ENCODE assay signal across 8 cellular contexts in the genomic region with DNA sequence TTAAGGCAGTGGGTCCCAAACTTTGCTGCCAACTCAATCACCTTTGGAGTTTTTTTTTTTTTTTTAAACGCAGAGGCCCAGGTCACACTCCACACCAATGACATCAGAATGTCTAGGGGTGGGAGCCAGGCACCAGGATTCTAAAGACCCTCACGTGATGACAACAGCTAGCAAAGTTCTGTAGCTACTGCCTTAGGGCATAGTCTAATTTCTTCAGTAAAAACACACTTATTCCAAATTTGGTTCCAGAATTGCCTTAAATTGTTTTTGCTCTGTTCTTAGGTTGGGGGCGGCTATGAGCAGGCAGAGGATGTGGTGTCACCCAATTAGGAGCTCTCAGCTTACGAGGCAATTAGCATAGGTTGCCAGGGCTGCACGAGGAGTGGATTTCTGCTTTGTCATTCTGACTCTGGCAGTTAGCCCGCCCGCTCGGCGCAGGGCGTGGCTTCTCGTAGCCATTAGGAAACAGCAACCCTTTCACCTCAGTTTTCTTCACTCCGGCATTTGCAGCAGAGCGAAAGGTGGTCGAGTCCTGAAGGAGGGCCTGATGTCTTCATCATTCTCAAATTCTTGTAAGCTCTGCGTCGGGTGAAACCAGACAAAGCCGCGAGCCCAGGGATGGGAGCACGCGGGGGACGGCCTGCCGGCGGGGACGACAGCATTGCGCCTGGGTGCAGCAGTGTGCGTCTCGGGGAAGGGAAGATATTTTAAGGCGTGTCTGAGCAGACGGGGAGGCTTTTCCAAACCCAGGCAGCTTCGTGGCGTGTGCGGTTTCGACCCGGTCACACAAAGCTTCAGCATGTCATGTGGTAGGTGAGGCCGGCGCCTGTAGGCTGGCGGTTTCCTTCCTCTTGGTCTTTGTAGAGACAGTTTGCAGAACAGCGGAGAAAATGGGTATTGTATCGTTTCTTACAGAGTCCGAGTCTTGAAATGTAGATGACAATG. TPM values are rescaled to one million over a fixed set of nuclear protein-coding genes. Genes with fewer than 3 reads are reported as not detected.
DNase-seq lines count a peak whose midpoint lies in the region; ATAC-seq and TF ChIP-seq lines count a peak whose summit lies in the region.

No MANE protein-coding gene starts in this region.

- intact Hi-C loops in CD8-positive, alpha-beta T cell (cut with DNase I, micrococcal nuclease), result loop anchor here (1.0 to 10.0 kb wide), 12 partner anchors 70 to 1038 kb away; partner anchors contain the start of genes NOPCHAP1 (in 2 of the 2), TDG (in 2 of the 2), TXNRD1 (in 2 of the 2) and CHST11 (in 1 of the 2)
- intact Hi-C loops in lower lobe of right lung (cut with DNase I), result loop anchor here (5.0 kb wide), 1 partner anchor 70 kb away; the partner anchor contains the start of gene TXNRD1

- peak overlapping the region; percentile 64 for H3K27ac ChIP-seq in CD8-positive, alpha-beta T cell (ENCODE audit: low read depth, low read length)
- H3K27ac ChIP-seq in lower lobe of right lung, result peak overlapping the region; percentile 93

- no peaks in the 10 kb centered on the region for H3K27me3 ChIP-seq in CD8-positive, alpha-beta T cell (ENCODE audit: insufficient read depth, low read length)
- H3K27me3 ChIP-seq in lower lobe of right lung (ENCODE audit: low read depth), result no peaks in the 10 kb centered on the region

- H3K4me1 ChIP-seq in CD8-positive, alpha-beta T cell (ENCODE audit: insufficient read depth, low read length), result peaks cover 24% of the 10 kb centered on the region
- peaks cover 40% of the 10 kb centered on the region for H3K4me1 ChIP-seq in lower lobe of right lung

- peaks cover 13% of the 10 kb centered on the region for H3K36me3 Mint-ChIP-seq in CD8-positive, alpha-beta T cell
- H3K36me3 Mint-ChIP-seq in activated CD8-positive, alpha-beta T cell treated with anti-CD3 and anti-CD28 coated beads, Interleukin-2, amount 10 ng/mL, durations not matched to agents 7 days and 5 days (ENCODE audit: low read depth), result peaks cover 19% of the 10 kb centered on the region

- POLR2A ChIA-PET in CD8-positive, alpha-beta T cell (lab: Charles Lee), result interaction anchor here (0.5 to 4.0 kb wide), 13 partner anchors 11 to 821 kb away, joined by 3 to 43 read pairs (median 3); partner anchors contain the start of genes EID3, NFYB and TXNRD1
- POLR2A ChIA-PET in activated CD8-positive, alpha-beta T cell treated with anti-CD3 and anti-CD28 coated beads, Interleukin-2, amount 10 ng/mL, durations not matched to agents 7 days and 5 days (lab: Charles Lee), result interaction anchor here (0.5 to 4.9 kb wide), 14 partner anchors 9 to 396 kb away, joined by 3 to 50 read pairs (median 3); partner anchors contain the start of genes CHST11, EID3, HSP90B1 and NFYB

- peaks cover 35% of the 10 kb centered on the region for H3K4me1 Mint-ChIP-seq in CD8-positive, alpha-beta T cell (ENCODE audit: low read depth)
- peaks cover 15% of the 10 kb centered on the region for H3K4me1 Mint-ChIP-seq in activated CD8-positive, alpha-beta T cell treated with anti-CD3 and anti-CD28 coated beads, Interleukin-2, amount 10 ng/mL, durations not matched to agents 7 days and 5 days (ENCODE audit: low read depth)

- H3K4me3 ChIP-seq in CD8-positive, alpha-beta T cell (ENCODE audit: low read depth, low read length), result peak overlapping the region; percentile 80
- peak overlapping the region; percentile 82 for H3K4me3 ChIP-seq in lower lobe of right lung

- peak; percentile 87 for ATAC-seq in CD8-positive, alpha-beta T cell
- ATAC-seq in GM19455 (IDR thresholded peaks at IDR 0.05; ENCODE audit: unreplicated experiment) (peak; percentile 92), lower lobe of right lung (peak; percentile 94)
- peak; percentile 91 for ATAC-seq in activated CD8-positive, alpha-beta T cell treated with anti-CD3 and anti-CD28 coated beads, Interleukin-2, amount 10 ng/mL, durations not matched to agents 7 days and 5 days

- H3K27me3 Mint-ChIP-seq in CD8-positive, alpha-beta T cell (ENCODE audit: low read depth), result no peaks in the 10 kb centered on the region
- no peaks in the 10 kb centered on the region for H3K27me3 Mint-ChIP-seq in activated CD8-positive, alpha-beta T cell treated with anti-CD3 and anti-CD28 coated beads, Interleukin-2, amount 10 ng/mL, durations not matched to agents 7 days and 5 days (ENCODE audit: low read depth)

- H3K27ac Mint-ChIP-seq in CD8-positive, alpha-beta T cell, result peak overlapping the region; percentile 96
- peak overlapping the region; percentile 96 for H3K27ac Mint-ChIP-seq in activated CD8-positive, alpha-beta T cell treated with anti-CD3 and anti-CD28 coated beads, Interleukin-2, amount 10 ng/mL, durations not matched to agents 7 days and 5 days

- peak overlapping the region; percentile 97 for H3K4me3 Mint-ChIP-seq in CD8-positive, alpha-beta T cell
- peak overlapping the region; percentile 90 for H3K4me3 Mint-ChIP-seq in activated CD8-positive, alpha-beta T cell treated with anti-CD3 and anti-CD28 coated beads, Interleukin-2, amount 10 ng/mL, durations not matched to agents 7 days and 5 days

- H3K36me3 ChIP-seq in CD8-positive, alpha-beta T cell (ENCODE audit: insufficient read depth, low read length), result no peaks in the 10 kb centered on the region
- peaks cover 11% of the 10 kb centered on the region for H3K36me3 ChIP-seq in lower lobe of right lung

- H3K9me3 ChIP-seq in CD8-positive, alpha-beta T cell (ENCODE audit: low read length), result no peaks in the 10 kb centered on the region
- no peaks in the 10 kb centered on the region for H3K9me3 ChIP-seq in lower lobe of right lung

- no peaks in the 10 kb centered on the region for H3K9me3 Mint-ChIP-seq in CD8-positive, alpha-beta T cell
- H3K9me3 Mint-ChIP-seq in activated CD8-positive, alpha-beta T cell treated with anti-CD3 and anti-CD28 coated beads, Interleukin-2, amount 10 ng/mL, durations not matched to agents 7 days and 5 days (ENCODE audit: insufficient read depth), result no peaks in the 10 kb centered on the region

- TF ChIP-seq CTCF in CD8-positive, alpha-beta T cell (IDR thresholded peaks at IDR 0.05), result no peak
- no peak for TF ChIP-seq CTCF in lower lobe of right lung (IDR thresholded peaks at IDR 0.05)

- CTCF ChIA-PET in CD8-positive, alpha-beta T cell (lab: Charles Lee), result interaction anchor here (0.6 to 2.6 kb wide), 12 partner anchors 9 to 766 kb away, joined by 3 to 12 read pairs (median 4); partner anchors contain the start of genes CHST11, EID3 and TXNRD1
- CTCF ChIA-PET in activated CD8-positive, alpha-beta T cell treated with anti-CD3 and anti-CD28 coated beads, Interleukin-2, amount 10 ng/mL, durations not matched to agents 7 days and 5 days (lab: Charles Lee), result interaction anchor here (0.6 to 4.5 kb wide), 9 partner anchors 10 to 320 kb away, joined by 3 to 42 read pairs (median 4); partner anchors contain the start of genes EID3, TDG and TXNRD1

- peak; percentile 75 to 93 (median 85) for DNase-seq in CD8-positive, alpha-beta T cell
- DNase-seq in HK-2 (ENCODE audit: unreplicated experiment), result peak; percentile 91
- peak; percentile 88 for DNase-seq in NCI-H82 treated with DMSO at 0.1 percent for 48 hours (lab: John Stamatoyannopoulos, UW; ENCODE audit: unreplicated experiment)
- peak; percentile 95 for DNase-seq in activated CD8-positive, alpha-beta T cell treated with anti-CD3 and anti-CD28 coated beads, Interleukin-2, amount 10 ng/mL, durations not matched to agents 7 days and 5 days
- peak; percentile 84 for DNase-seq in effector CD4-positive, alpha-beta T cell
- DNase-seq in lower lobe of right lung, result peak; percentile 94
- peak; percentile 80 to 89 (median 83) for DNase-seq in stimulated activated CD4-positive, alpha-beta T cell treated with anti-CD3 and anti-CD28 coated beads, TNF-alpha, amount 100 ng/mL, for 24 hours (ENCODE audit: low read depth in 3 of 3)

RNA-seq across cellular contexts. Expression of gene EID3, which starts 16.7 kb away (rescaled TPM):
- total RNA-seq in CD8-positive, alpha-beta T cell, result 10 to 100 TPM; 11.7 to 13.0 TPM
- 1 to 10 TPM; 7.2 to 7.8 TPM for total RNA-seq in activated CD8-positive, alpha-beta T cell treated with anti-CD3 and anti-CD28 coated beads, Interleukin-2, amount 10 ng/mL, durations not matched to agents 7 days and 5 days
- total RNA-seq in lower lobe of right lung, result 3.3 TPM

Comparison
In these comparisons a context has a peak if more than half of its experiments do, and no peak if none do; other contexts are left out.
1. Peak in every context shown above with its lines: DNase-seq, ATAC-seq, H3K4me3 ChIP-seq and H3K27ac ChIP-seq.